Comparison of ENCODE assay signal across 7 cellular contexts in the genomic region with DNA sequence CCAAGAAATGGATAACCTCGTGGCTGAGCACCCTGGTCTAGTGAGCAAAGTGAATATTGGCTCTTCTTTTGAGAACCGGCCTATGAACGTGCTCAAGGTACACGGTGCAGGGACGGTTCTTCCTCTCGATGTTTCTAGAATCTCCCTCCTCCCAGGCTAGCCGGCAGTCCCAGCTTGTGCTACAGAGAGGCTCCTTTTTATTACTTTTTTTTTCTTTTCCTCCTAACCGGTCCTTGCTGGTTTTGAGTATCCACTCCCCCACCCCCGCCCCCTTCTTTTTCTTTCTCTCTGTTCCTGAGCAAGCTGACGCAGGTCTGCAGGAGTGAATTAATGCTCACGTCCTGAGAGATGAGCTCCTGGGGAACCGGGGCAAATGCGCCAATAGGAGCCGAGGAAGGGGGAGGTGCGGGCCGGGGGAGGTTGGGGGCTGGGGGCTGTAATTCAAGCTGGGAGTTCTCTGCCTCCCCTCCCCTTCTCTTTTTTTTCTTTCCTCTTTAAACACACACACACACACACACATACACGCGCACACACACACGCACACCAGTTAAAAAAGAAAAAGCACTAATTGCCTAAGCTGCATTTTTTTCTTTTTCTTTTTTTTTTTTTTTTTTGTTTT. TPM values are rescaled to one million over a fixed set of nuclear protein-coding genes. Genes with fewer than 3 reads are reported as not detected.
DNase-seq lines count a peak whose midpoint lies in the region; ATAC-seq and TF ChIP-seq lines count a peak whose summit lies in the region.

No MANE protein-coding gene starts in this region.

- H3K27ac Mint-ChIP-seq in neural crest cell (ENCODE audit: unreplicated experiment) = peak overlapping the region; percentile 97

- H3K36me3 ChIP-seq in HUES48 (ENCODE audit: control insufficient read depth, insufficient read depth, low read length) (no peaks in the 10 kb centered on the region), ectodermal cell (ENCODE audit: control insufficient read depth, insufficient read depth, low read length) (no peaks in the 10 kb centered on the region), transverse colon (no peaks in the 10 kb centered on the region)

- H3K4me3 ChIP-seq in HUES48 (ENCODE audit: low read depth, low read length) (peak overlapping the region; percentile 48), ectodermal cell (ENCODE audit: insufficient read depth, low read depth, low read length) (no peak overlapping the region), transverse colon (no peak overlapping the region)

- H3K9ac ChIP-seq in HUES48 (ENCODE audit: low read depth, low read length) = peak overlapping the region; percentile 79

- no peak for ATAC-seq in GM21360 (IDR thresholded peaks at IDR 0.05; ENCODE audit: unreplicated experiment)

- H3K27me3 Mint-ChIP-seq in neural crest cell (ENCODE audit: low read depth) = no peaks in the 10 kb centered on the region

- H3K27me3 ChIP-seq in HUES48 (ENCODE audit: control insufficient read depth, insufficient read depth, low read length) (no peaks in the 10 kb centered on the region), ectodermal cell (ENCODE audit: control insufficient read depth, insufficient read depth, low read length, poor library complexity, severe bottlenecking) (no peaks in the 10 kb centered on the region), transverse colon (no peaks in the 10 kb centered on the region)

- H3K4me1 Mint-ChIP-seq in neural crest cell = peaks cover 69% of the 10 kb centered on the region

- H3K9me3 ChIP-seq in HUES48 (ENCODE audit: control insufficient read depth, insufficient read depth, low read length) (no peaks in the 10 kb centered on the region), ectodermal cell (ENCODE audit: control insufficient read depth, low read length) (no peaks in the 10 kb centered on the region), transverse colon (no peaks in the 10 kb centered on the region)

- peaks cover 2% of the 10 kb centered on the region for H3K36me3 Mint-ChIP-seq in neural crest cell (ENCODE audit: low read depth)

- TF ChIP-seq CTCF in neural crest cell (conservative IDR thresholded peaks at IDR 0.05) (no peak), transverse colon (IDR thresholded peaks at IDR 0.05) (no peak)

- DNase-seq in NCI-H748 (lab: John Stamatoyannopoulos, UW; ENCODE audit: unreplicated experiment) (peak; percentile 99), neural crest cell (ENCODE audit: low read depth, low spot score) (peak; percentile 70), transverse colon (no peak), NK-92 (lab: John Stamatoyannopoulos, UW; ENCODE audit: unreplicated experiment) (no peak)

- H3K9me3 Mint-ChIP-seq in neural crest cell = peaks cover 6% of the 10 kb centered on the region

- peak overlapping the region; percentile 90 for H3K4me3 Mint-ChIP-seq in neural crest cell

- TF ChIP-seq EP300 in transverse colon (IDR thresholded peaks at IDR 0.05; ENCODE audit: low read depth) = no peak

- TF ChIP-seq POLR2A in transverse colon (IDR thresholded peaks at IDR 0.05) = no peak

- WGBS in ectodermal cell, 2 experiments = 1% methylated on average over 13 to 19 of the region's 19 CpGs
- WGBS in transverse colon (ENCODE audit: low coverage in 1 of 2), 2 donors = 32 to 33% methylated on average over 5 to 19 of the region's 19 CpGs

- peak overlapping the region; percentile 96 for H3K27ac ChIP-seq in HUES48 (ENCODE audit: low read depth, low read length)
- H3K27ac ChIP-seq in ectodermal cell (ENCODE audit: insufficient read depth, low read depth, low read length, poor library complexity, severe bottlenecking) = peak overlapping the region; percentile 97
- H3K27ac ChIP-seq in transverse colon = peak overlapping the region in 2 of 4 donors; percentile 25 to 72

- in situ Hi-C loops in transverse colon (cut with MboI; ENCODE audit: low pct_ligation_motif_present in 1 of 4, low pct_unique_long_range_greater_than_20kb in 1 of 4, low sequenced_read_pairs in 3 of 4) = no loop called here

- H3K4me1 ChIP-seq in HUES48 (ENCODE audit: control insufficient read depth, insufficient read depth, low read length) = peaks cover 49% of the 10 kb centered on the region
- H3K4me1 ChIP-seq in ectodermal cell (ENCODE audit: control insufficient read depth, insufficient read depth, low read length) = peaks cover 38% of the 10 kb centered on the region
- peaks cover 0 to 16% (median 0%) of the 10 kb centered on the region in 4 donors for H3K4me1 ChIP-seq in transverse colon

- intact Hi-C loops in transverse colon (cut with DNase I; ENCODE audit: low total_unique reads) = no loop called here

RNA-seq across cellular contexts. Expression of gene CPA2, which starts 6.5 kb away (rescaled TPM):
- polyA plus RNA-seq in ectodermal cell (2013, experiment 1 of 4) = not detected
- 0.46 TPM for polyA plus RNA-seq in ectodermal cell (2013, experiment 2 of 4)
- polyA plus RNA-seq in ectodermal cell (2013, experiment 3 of 4) = 0.32 TPM
- polyA plus RNA-seq in ectodermal cell (2013, experiment 4 of 4) = 0.41 TPM
- 0.55 and 1.2 TPM in 2 replicates for total RNA-seq in neural crest cell
- 1 to 10 TPM in 1 of 4 donors, under 1 TPM in 1, not detected in 2; 0.48 to 1.6 TPM for total RNA-seq in transverse colon

RNA-seq across cellular contexts. Expression of gene CPA4, which starts 19.8 kb away (rescaled TPM):
- 0.46 TPM for polyA plus RNA-seq in ectodermal cell (2013, experiment 1 of 4)
- 0.28 TPM for polyA plus RNA-seq in ectodermal cell (2013, experiment 2 of 4)
- polyA plus RNA-seq in ectodermal cell (2013, experiment 3 of 4) = 0.37 TPM
- 1.4 TPM for polyA plus RNA-seq in ectodermal cell (2013, experiment 4 of 4)
- total RNA-seq in neural crest cell (0.41 and 0.72 TPM in 2 replicates), transverse colon (not detected)

Comparison
In these comparisons a context has a peak if more than half of its experiments do, and no peak if none do; other contexts are left out.
1. DNase-seq: peak in NCI-H748 (single experiment) and neural crest cell (single experiment); none in transverse colon (single experiment) and NK-92 (single experiment).